22 cellular contexts compared by ENCODE assay signal in the genomic region with DNA sequence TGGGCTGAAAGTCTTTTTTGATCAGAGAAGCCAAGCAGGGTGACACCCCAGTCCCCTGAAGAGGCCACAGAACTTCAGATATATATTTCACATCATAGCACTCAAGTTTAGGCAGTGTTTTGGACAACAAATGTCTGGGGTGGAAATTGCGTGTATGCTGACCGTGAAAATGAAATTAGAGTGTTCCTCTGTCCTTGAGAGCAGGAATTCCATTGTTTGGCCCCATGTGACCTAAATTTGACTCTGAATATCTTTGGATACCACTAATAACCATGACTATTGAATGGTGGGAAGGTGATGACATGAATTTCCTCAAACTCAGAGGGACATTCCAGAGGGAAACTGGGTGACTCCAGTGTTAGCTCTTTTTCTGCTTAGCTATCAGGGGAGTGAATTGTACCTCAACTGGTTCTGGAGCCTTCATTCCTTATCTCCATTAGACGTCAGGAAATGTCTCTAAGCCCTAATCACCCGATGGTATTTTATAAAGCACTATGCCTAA.
A peak's percentile ranks its signal among the peaks of the same experiment; 100 is the strongest.
DNase-seq lines count a peak whose midpoint lies in the region; ATAC-seq and TF ChIP-seq lines count a peak whose summit lies in the region.
"Had no signal": no experiment of that assay in that cellular context is flagged by ENCODE, and none has a peak within 500 bp of the region (broad histone marks: within the 10 kb centered on the region; RNA-seq: fewer than 3 reads in every experiment).

No MANE protein-coding gene starts in this region.

- H3K4me1 ChIP-seq in Karpas-422 (ENCODE audit: low read length) (no peaks in the 10 kb centered on the region), esophagus muscularis mucosa (peaks cover 0 to 14% (median 9%) of the 10 kb centered on the region in 4 donors), aorta (ENCODE audit: control insufficient read depth in 1 of 2, insufficient read depth in 2 of 2, low read length in 2 of 2) (no peaks in the 10 kb centered on the region)
- H3K4me1 ChIP-seq: sigmoid colon, uterus had no signal

- H3K4me3 Mint-ChIP-seq in nephron progenitor cell: no peak overlapping the region
- H3K4me3 Mint-ChIP-seq: activated CD4-positive, alpha-beta memory T cell treated with anti-CD3 and anti-CD28 coated beads, Interleukin-2, amount 10 ng/mL, durations not matched to agents 7 days and 5 days; CD14-positive monocyte; naive thymus-derived CD8-positive, alpha-beta T cell had no signal

- TF ChIP-seq CTCF in esophagus muscularis mucosa (IDR thresholded peaks at IDR 0.05) (no peak), nephron progenitor cell (IDR thresholded peaks at IDR 0.05) (no peak), GM13977 (IDR thresholded peaks at IDR 0.05; ENCODE audit: extremely low read depth, insufficient read depth, missing control alignments) (no peak)

- no peak overlapping the region for H3K9ac ChIP-seq in Karpas-422 (ENCODE audit: low read length)

- H3K9me3 Mint-ChIP-seq in nephron progenitor cell: peaks cover 15% of the 10 kb centered on the region

- H3K36me3 Mint-ChIP-seq in nephron progenitor cell (ENCODE audit: low read depth): no peaks in the 10 kb centered on the region
- H3K36me3 Mint-ChIP-seq: CD14-positive monocyte; naive thymus-derived CD8-positive, alpha-beta T cell had no signal

- in situ Hi-C loops in GM13977 (cut with MboI; ENCODE audit: low pct_unique_long_range_greater_than_20kb, low sequenced_read_pairs, unreplicated experiment): no loop called here

- DNase-seq in AG20443 (ENCODE audit: low spot score): peak; percentile 37
- DNase-seq in Karpas-422: peak; percentile 23
- peak; percentile 90 for DNase-seq in esophagus muscularis mucosa (ENCODE audit: extremely low spot score)
- DNase-seq in nephron progenitor cell: no peak
- DNase-seq in aorta: no peak
- DNase-seq in GM13977 (ENCODE audit: low spot score): no peak
- DNase-seq: activated CD4-positive, alpha-beta memory T cell treated with anti-CD3 and anti-CD28 coated beads, Interleukin-2, amount 10 ng/mL, durations not matched to agents 7 days and 5 days; activated gamma-delta T cell; central memory CD4-positive, alpha-beta T cell; HCEC 1CT; Kasumi-1; left cardiac atrium; naive thymus-derived CD8-positive, alpha-beta T cell; NCI-H1105; NCI-H2081; NCI-H446; SHP77 treated with DMSO at 0.1 percent for 48 hours; sigmoid colon; uterus had no signal

- H3K9me2 ChIP-seq in Karpas-422 (replicated peaks; ENCODE audit: insufficient read depth, low read length): no peaks in the 10 kb centered on the region

- TF ChIP-seq POLR2A in esophagus muscularis mucosa (IDR thresholded peaks at IDR 0.05; ENCODE audit: low read depth): no peak

- WGBS in esophagus muscularis mucosa: 70% methylated on average over 4 of the region's 4 CpGs
- 49% methylated on average over 4 of the region's 4 CpGs for WGBS in aorta, 2 donors

- no peak overlapping the region for H3K27ac ChIP-seq in Karpas-422 (ENCODE audit: low read length)
- H3K27ac ChIP-seq in esophagus muscularis mucosa (replicated peaks in 1 of 4): no peak overlapping the region
- no peak overlapping the region for H3K27ac ChIP-seq in aorta (ENCODE audit: low read depth in 1 of 2, low read length in 2 of 2)
- H3K27ac ChIP-seq: sigmoid colon, uterus had no signal

- no peak for ATAC-seq in GM19328 (IDR thresholded peaks at IDR 0.05; ENCODE audit: unreplicated experiment)
- no peak for ATAC-seq in aorta (ENCODE audit: low FRiP score)
- no peak for ATAC-seq in HG02884 (IDR thresholded peaks at IDR 0.05; ENCODE audit: unreplicated experiment)
- ATAC-seq: naive thymus-derived CD8-positive, alpha-beta T cell had no signal

- no peaks in the 10 kb centered on the region for H4K20me1 ChIP-seq in Karpas-422 (ENCODE audit: insufficient read depth, low read depth, low read length)

- H3K27me3 ChIP-seq in Karpas-422 (ENCODE audit: low read length) (no peaks in the 10 kb centered on the region), esophagus muscularis mucosa (no peaks in the 10 kb centered on the region), aorta (ENCODE audit: control insufficient read depth in 1 of 2, insufficient read depth in 2 of 2, low read length in 1 of 2) (no peaks in the 10 kb centered on the region)
- H3K27me3 ChIP-seq: sigmoid colon, uterus had no signal

- TF ChIP-seq EP300 in esophagus muscularis mucosa (IDR thresholded peaks at IDR 0.05): no peak

- H3K4me3 ChIP-seq in Karpas-422 (ENCODE audit: low read length) (no peak overlapping the region), esophagus muscularis mucosa (no peak overlapping the region), aorta (ENCODE audit: low read length in 2 of 2) (no peak overlapping the region)
- H3K4me3 ChIP-seq: sigmoid colon, uterus had no signal

- H3K9me3 ChIP-seq in Karpas-422 (ENCODE audit: low read length) (no peaks in the 10 kb centered on the region), esophagus muscularis mucosa (peaks cover 0 to 4% (median 0%) of the 10 kb centered on the region in 4 donors), aorta (ENCODE audit: control insufficient read depth, low read length) (no peaks in the 10 kb centered on the region)
- H3K9me3 ChIP-seq: sigmoid colon, uterus had no signal

- H3K4me2 ChIP-seq in Karpas-422 (ENCODE audit: low read depth, low read length, poor library complexity, severe bottlenecking): no peak overlapping the region

- H3K36me3 ChIP-seq in Karpas-422 (ENCODE audit: insufficient read depth, low read length) (no peaks in the 10 kb centered on the region), esophagus muscularis mucosa (no peaks in the 10 kb centered on the region), aorta (ENCODE audit: control insufficient read depth in 1 of 2, insufficient read depth in 2 of 2, low read length in 1 of 2) (no peaks in the 10 kb centered on the region)
- H3K36me3 ChIP-seq: sigmoid colon, uterus had no signal

- peak overlapping the region; percentile 32 for H3K27ac Mint-ChIP-seq in nephron progenitor cell
- H3K27ac Mint-ChIP-seq: activated CD4-positive, alpha-beta memory T cell treated with anti-CD3 and anti-CD28 coated beads, Interleukin-2, amount 10 ng/mL, durations not matched to agents 7 days and 5 days; naive thymus-derived CD8-positive, alpha-beta T cell had no signal

- no peaks in the 10 kb centered on the region for H3K4me1 Mint-ChIP-seq in nephron progenitor cell
- H3K4me1 Mint-ChIP-seq: CD14-positive monocyte; naive thymus-derived CD8-positive, alpha-beta T cell had no signal

- no peak overlapping the region for H2AFZ ChIP-seq in Karpas-422 (ENCODE audit: low read length)

- peaks cover 4% of the 10 kb centered on the region for H3K27me3 Mint-ChIP-seq in nephron progenitor cell (ENCODE audit: low read depth, poor library complexity)

- intact Hi-C loops in esophagus muscularis mucosa (cut with DNase I): no loop called here
- intact Hi-C loops in aorta (cut with DNase I): no loop called here

- no peaks in the 10 kb centered on the region for H3K79me2 ChIP-seq in Karpas-422 (ENCODE audit: low read length)

Comparison
In these comparisons a context has a peak if more than half of its experiments do, and no peak if none do; other contexts are left out.
1. DNase-seq: peak in AG20443 (single experiment), Karpas-422 (single experiment) and esophagus muscularis mucosa (single experiment); none in nephron progenitor cell (single experiment), aorta (0 of 2) and GM13977 (single experiment).